In the genomic region with DNA sequence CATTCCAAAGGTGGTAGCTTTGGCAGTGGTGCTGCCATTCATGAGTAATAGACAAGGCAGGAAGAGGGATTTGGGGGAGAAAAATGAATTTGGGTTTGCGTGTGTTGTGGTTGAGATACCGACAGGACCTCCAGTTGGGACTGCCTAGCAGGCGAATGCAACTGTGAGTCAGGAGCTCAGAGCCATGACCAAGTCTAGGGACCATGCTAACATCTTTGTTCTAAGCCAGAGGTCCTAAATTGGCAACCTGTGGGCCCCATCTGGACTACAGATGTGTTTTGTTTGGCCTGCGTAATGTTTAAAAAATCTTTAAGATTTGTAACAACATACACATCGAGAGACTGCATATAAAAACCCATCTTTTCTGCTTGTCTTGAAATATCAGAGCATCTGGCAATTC, we compare ENCODE assay signal across 23 cellular contexts.
"Had no signal": no experiment of that assay in that cellular context is flagged by ENCODE, and none has a peak within 500 bp of the region (broad histone marks: within the 10 kb centered on the region; RNA-seq: fewer than 3 reads in every experiment).

No MANE protein-coding gene starts in this region.

- H3K9me3 ChIP-seq: gastroesophageal sphincter, heart left ventricle, left lung, mucosa of descending colon, neutrophil, right lobe of liver, thoracic aorta, tibial nerve, upper lobe of left lung had no signal

- H3K27ac ChIP-seq: dorsolateral prefrontal cortex, foreskin keratinocyte, gastroesophageal sphincter, heart left ventricle, hepatocyte, left lung, neutrophil, parathyroid adenoma, right lobe of liver, thoracic aorta, tibial nerve, upper lobe of left lung had no signal

- FAIRE-seq: small intestine, urothelium cell line had no signal

- DNase-seq: cortex of kidney; dorsolateral prefrontal cortex; effector CD4-positive, alpha-beta T cell; foreskin keratinocyte; heart left ventricle; left cardiac atrium; left lung; mesenchymal stem cell; mucosa of descending colon; naive B cell; right lobe of liver; small intestine; stimulated activated CD4-positive, alpha-beta T cell treated with anti-CD3 and anti-CD28 coated beads, Interleukin-15, amount 100 ng/mL, for 24 hours; stimulated activated CD4-positive, alpha-beta T cell treated with anti-CD3 and anti-CD28 coated beads, Interleukin-2, amount 100 ng/mL, for 48 hours; stimulated activated naive B cell treated with anti-CD40 and anti-IgM and Interleukin-4, amounts not matched to agents 10 μg/mL and 1 μg/mL and 100 μg/mL, for 72 hours; upper lobe of left lung had no signal

- H2AFZ ChIP-seq: hepatocyte, parathyroid adenoma had no signal

- H3K4me3 ChIP-seq: dorsolateral prefrontal cortex, gastroesophageal sphincter, heart left ventricle, hepatocyte, left lung, mucosa of descending colon, right lobe of liver, thoracic aorta, tibial nerve, upper lobe of left lung had no signal

- H3K4me1 ChIP-seq: foreskin keratinocyte, left lung, parathyroid adenoma, upper lobe of left lung had no signal

- H3K9ac ChIP-seq: parathyroid adenoma had no signal

- H3K36me3 ChIP-seq: gastroesophageal sphincter, heart left ventricle, left lung, neutrophil, right lobe of liver, thoracic aorta, tibial nerve, upper lobe of left lung had no signal

- H3K27me3 ChIP-seq: dorsolateral prefrontal cortex, gastroesophageal sphincter, hepatocyte, left lung, right lobe of liver, tibial nerve had no signal

- ATAC-seq: foreskin keratinocyte; gastroesophageal sphincter; heart left ventricle; left cardiac atrium; left lung; mucosa of descending colon; right lobe of liver; stimulated activated naive B cell treated with anti-CD40 and anti-IgM and Interleukin-4, amounts not matched to agents 10 μg/mL and 1 μg/mL and 100 μg/mL, for 72 hours had no signal

- H3K4me2 ChIP-seq: hepatocyte had no signal

- H3K79me2 ChIP-seq: hepatocyte, parathyroid adenoma had no signal
